Comparison of ENCODE assay signal across 20 cellular contexts in the genomic region with DNA sequence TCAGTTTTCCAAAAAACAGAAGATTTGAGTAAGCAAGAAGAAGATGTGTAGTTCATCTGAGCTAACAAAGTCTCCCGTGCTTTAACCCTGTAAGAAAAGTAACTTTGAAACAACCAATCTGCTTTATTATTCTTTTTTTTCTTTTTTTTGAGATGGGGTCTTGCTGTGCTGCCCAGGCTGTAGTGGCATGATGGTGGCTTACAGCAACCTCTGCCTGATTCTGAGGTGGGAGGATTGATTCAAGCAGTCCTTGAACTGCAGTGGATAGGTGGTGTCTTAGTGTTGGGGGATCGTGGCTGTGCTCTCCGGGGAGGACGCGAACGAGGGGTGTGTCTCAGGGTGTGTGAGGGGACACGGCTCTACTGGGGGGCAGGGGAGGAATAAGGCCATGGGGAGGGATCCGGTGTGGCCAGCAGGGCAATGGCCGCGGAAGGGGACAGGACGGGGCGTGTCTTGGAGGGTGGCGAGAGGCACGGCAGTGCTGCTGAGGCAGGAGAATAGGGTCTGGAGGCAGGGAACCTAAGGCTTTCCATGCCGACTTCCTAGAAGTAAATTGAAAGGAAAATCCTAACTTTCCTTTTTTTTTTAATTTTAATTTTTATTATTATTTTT. TPM values are rescaled to one million over a fixed set of nuclear protein-coding genes. Genes with fewer than 3 reads are reported as not detected.
DNase-seq lines count a peak whose midpoint lies in the region; ATAC-seq and TF ChIP-seq lines count a peak whose summit lies in the region.
"Had no signal": no experiment of that assay in that cellular context is flagged by ENCODE, and none has a peak within 500 bp of the region (broad histone marks: within the 10 kb centered on the region; RNA-seq: fewer than 3 reads in every experiment).

No MANE protein-coding gene starts in this region.

- H3K36me3 ChIP-seq in right lobe of liver, result peaks cover 0 to 2% (median 0%) of the 10 kb centered on the region in 4 donors
- H3K36me3 ChIP-seq in trophoblast cell (ENCODE audit: control insufficient read depth in 1 of 2, insufficient read depth in 2 of 2, low read length in 2 of 2), result no peaks in the 10 kb centered on the region

- H2AFZ ChIP-seq in trophoblast cell (ENCODE audit: insufficient read depth, low read length, poor library complexity), result no peak overlapping the region

- POLR2A ChIA-PET in WTC11 (lab: Charles Lee), result no interaction called here

- H3K4ac ChIP-seq in trophoblast cell (ENCODE audit: low read depth, low read length), result no peak overlapping the region

- H4K12ac ChIP-seq in trophoblast cell (ENCODE audit: low read depth, low read length), result no peak overlapping the region

- peaks cover 2% of the 10 kb centered on the region for H3K4me1 Mint-ChIP-seq in activated CD4-positive, alpha-beta T cell treated with anti-CD3 and anti-CD28 coated beads, Interleukin-2, amount 10 ng/mL, durations not matched to agents 24 days and 14 days
- peaks cover 16% of the 10 kb centered on the region for H3K4me1 Mint-ChIP-seq in WTC11
- H3K4me1 Mint-ChIP-seq in stimulated activated naive B cell treated with anti-CD40 and anti-IgM and Interleukin-4, amounts not matched to agents 10 μg/mL and 1 μg/mL and 100 μg/mL, for 72 hours, result peaks cover 0 to 9% of the 10 kb centered on the region in 2 donors

- H3K4me2 ChIP-seq in trophoblast cell (ENCODE audit: low read length), result no peak overlapping the region

- no peaks in the 10 kb centered on the region for H3K36me3 Mint-ChIP-seq in activated CD4-positive, alpha-beta T cell treated with anti-CD3 and anti-CD28 coated beads, Interleukin-2, amount 10 ng/mL, durations not matched to agents 24 days and 14 days (ENCODE audit: low read depth)
- 0 out of 2 replicates have a peak, but pooled peaks cover 3% of the 10 kb centered on the region for H3K36me3 Mint-ChIP-seq in WTC11
- H3K36me3 Mint-ChIP-seq in stimulated activated naive B cell treated with anti-CD40 and anti-IgM and Interleukin-4, amounts not matched to agents 10 μg/mL and 1 μg/mL and 100 μg/mL, for 72 hours, result peaks cover 1 to 4% of the 10 kb centered on the region in 2 donors

- DNase-seq in activated CD4-positive, alpha-beta T cell treated with anti-CD3 and anti-CD28 coated beads, Interleukin-2, amount 10 ng/mL, durations not matched to agents 24 days and 14 days, result no peak
- no peak for DNase-seq in activated CD4-positive, alpha-beta T cell treated with anti-CD3 and anti-CD28 coated beads, Interleukin-2, amount 50 U/mL, for 1 hour
- DNase-seq in WTC11 (ENCODE audit: low spot score), result no peak
- DNase-seq in right lobe of liver, result no peak
- DNase-seq in trophoblast cell, result no peak
- DNase-seq in activated effector memory CD4-positive, alpha-beta T cell treated with anti-CD3 and anti-CD28 coated beads, Interleukin-2, amount 50 U/mL, for 16 hours, result no peak
- DNase-seq in stimulated activated naive B cell treated with anti-CD40 and anti-IgM and Interleukin-4, amounts not matched to agents 10 μg/mL and 1 μg/mL and 100 μg/mL, for 72 hours, result no peak
- DNase-seq: activated CD4-positive, alpha-beta T cell treated with anti-CD3 and anti-CD28 coated beads for 48 hours; AML-193; effector CD4-positive, alpha-beta T cell; HCEC 1CT; NCI-H1105 treated with DMSO at 0.1 percent for 48 hours; NCI-H2081; NCI-H345; NCI-H748 treated with DMSO at 0.1 percent for 48 hours had no signal

- H3K79me1 ChIP-seq in trophoblast cell (ENCODE audit: low read length), result peaks cover 14% of the 10 kb centered on the region

- H3K14ac ChIP-seq in trophoblast cell (ENCODE audit: low read length), result no peak overlapping the region

- H3K79me2 ChIP-seq in trophoblast cell (ENCODE audit: control insufficient read depth, insufficient read depth, low read length, poor library complexity), result peaks cover 6% of the 10 kb centered on the region

- H3K4me1 ChIP-seq in right lobe of liver, result peaks cover 0 to 11% (median 1%) of the 10 kb centered on the region in 4 donors
- H3K4me1 ChIP-seq in trophoblast cell (ENCODE audit: control insufficient read depth in 1 of 2, insufficient read depth in 2 of 2, low read length in 2 of 2), result no peaks in the 10 kb centered on the region
- H3K4me1 ChIP-seq: psoas muscle had no signal

- H3K27ac Mint-ChIP-seq in activated CD4-positive, alpha-beta T cell treated with anti-CD3 and anti-CD28 coated beads, Interleukin-2, amount 10 ng/mL, durations not matched to agents 24 days and 14 days, result peak overlapping the region; percentile 58
- no peak overlapping the region for H3K27ac Mint-ChIP-seq in WTC11
- H3K27ac Mint-ChIP-seq in stimulated activated naive B cell treated with anti-CD40 and anti-IgM and Interleukin-4, amounts not matched to agents 10 μg/mL and 1 μg/mL and 100 μg/mL, for 72 hours, result no peak overlapping the region
- H3K27ac Mint-ChIP-seq: activated T-helper 1 cell treated with anti-CD3 and anti-CD28 coated beads, Interleukin-12 subunit alpha, Interleukin-12 subunit beta, Interleukin-2, Interleukin-4 antibody, amounts not matched to agents 30 ng/mL and 10 ng/mL and 1 ng/mL, durations not matched to agents 14 hours and 24 hours and 36 hours had no signal

- TF ChIP-seq POLR2A in right lobe of liver (IDR thresholded peaks at IDR 0.05), result no peak

- no peak overlapping the region for H3K18ac ChIP-seq in trophoblast cell (ENCODE audit: low read length)

- H2AK5ac ChIP-seq in trophoblast cell (ENCODE audit: low read length), result peak overlapping the region; percentile 14

- peaks cover 4% of the 10 kb centered on the region for H3K27me3 Mint-ChIP-seq in activated CD4-positive, alpha-beta T cell treated with anti-CD3 and anti-CD28 coated beads, Interleukin-2, amount 10 ng/mL, durations not matched to agents 24 days and 14 days
- no peaks in the 10 kb centered on the region for H3K27me3 Mint-ChIP-seq in WTC11 (ENCODE audit: low read depth)
- peaks cover 0 to 6% of the 10 kb centered on the region in 2 donors for H3K27me3 Mint-ChIP-seq in stimulated activated naive B cell treated with anti-CD40 and anti-IgM and Interleukin-4, amounts not matched to agents 10 μg/mL and 1 μg/mL and 100 μg/mL, for 72 hours

- TF ChIP-seq CTCF in WTC11 (IDR thresholded peaks at IDR 0.05) (no peak), right lobe of liver (IDR thresholded peaks at IDR 0.05) (no peak)

- no peak overlapping the region for H3K9ac ChIP-seq in trophoblast cell (ENCODE audit: low read length)

- H3K23ac ChIP-seq in trophoblast cell (ENCODE audit: low read length), result no peak overlapping the region

- H3K27me3 ChIP-seq in right lobe of liver (no peaks in the 10 kb centered on the region), trophoblast cell (ENCODE audit: insufficient read depth, low read length) (no peaks in the 10 kb centered on the region)
- H3K27me3 ChIP-seq: body of pancreas, heart left ventricle had no signal

- H3K4me3 ChIP-seq in right lobe of liver (no peak overlapping the region), trophoblast cell (ENCODE audit: low read depth, low read length) (no peak overlapping the region)
- H3K4me3 ChIP-seq: body of pancreas had no signal

- H3K4me3 Mint-ChIP-seq in activated CD4-positive, alpha-beta T cell treated with anti-CD3 and anti-CD28 coated beads, Interleukin-2, amount 10 ng/mL, durations not matched to agents 24 days and 14 days, result no peak overlapping the region
- H3K4me3 Mint-ChIP-seq in WTC11, result no peak overlapping the region
- no peak overlapping the region for H3K4me3 Mint-ChIP-seq in stimulated activated naive B cell treated with anti-CD40 and anti-IgM and Interleukin-4, amounts not matched to agents 10 μg/mL and 1 μg/mL and 100 μg/mL, for 72 hours

- no peak overlapping the region for H4K91ac ChIP-seq in trophoblast cell (ENCODE audit: low read depth, low read length)

- peak overlapping the region; percentile 71 for H2BK12ac ChIP-seq in trophoblast cell (ENCODE audit: low read length)

- H3K9me3 Mint-ChIP-seq in activated CD4-positive, alpha-beta T cell treated with anti-CD3 and anti-CD28 coated beads, Interleukin-2, amount 10 ng/mL, durations not matched to agents 24 days and 14 days, result peaks cover 4% of the 10 kb centered on the region
- H3K9me3 Mint-ChIP-seq in WTC11, result peaks cover 4% of the 10 kb centered on the region; the same call in 1 of the 2 replicates
- H3K9me3 Mint-ChIP-seq in stimulated activated naive B cell treated with anti-CD40 and anti-IgM and Interleukin-4, amounts not matched to agents 10 μg/mL and 1 μg/mL and 100 μg/mL, for 72 hours, result peaks cover 0 to 6% of the 10 kb centered on the region in 2 donors
- H3K9me3 Mint-ChIP-seq: activated T-helper 1 cell treated with anti-CD3 and anti-CD28 coated beads, Interleukin-12 subunit alpha, Interleukin-12 subunit beta, Interleukin-2, Interleukin-4 antibody, amounts not matched to agents 30 ng/mL and 10 ng/mL and 1 ng/mL, durations not matched to agents 14 hours and 24 hours and 36 hours had no signal

- intact Hi-C loops in activated CD4-positive, alpha-beta T cell treated with anti-CD3 and anti-CD28 coated beads, Interleukin-2, amount 10 ng/mL, durations not matched to agents 24 days and 14 days (cut with micrococcal nuclease), result no loop called here
- intact Hi-C loops in right lobe of liver (cut with DNase I), result no loop called here

- H3K27ac ChIP-seq in right lobe of liver, result peak overlapping the region; percentile 59 to 98 (median 82)
- no peak overlapping the region for H3K27ac ChIP-seq in trophoblast cell (ENCODE audit: low read depth, low read length)
- H3K27ac ChIP-seq: psoas muscle had no signal

- ATAC-seq in WTC11 (no peak), right lobe of liver (no peak), HG03571 (IDR thresholded peaks at IDR 0.05; ENCODE audit: unreplicated experiment) (no peak)
- ATAC-seq in stimulated activated naive B cell treated with anti-CD40 and anti-IgM and Interleukin-4, amounts not matched to agents 10 μg/mL and 1 μg/mL and 100 μg/mL, for 72 hours (replicated peaks), result no peak
- ATAC-seq: heart left ventricle, psoas muscle had no signal

- CTCF ChIA-PET in WTC11 (lab: Charles Lee), result no interaction called here

- no peak overlapping the region for H2BK5ac ChIP-seq in trophoblast cell (ENCODE audit: low read depth, low read length, poor library complexity)

- H4K8ac ChIP-seq in trophoblast cell (ENCODE audit: low read depth, low read length), result no peak overlapping the region

- H3K9me3 ChIP-seq in right lobe of liver, result no peaks in the 10 kb centered on the region
- H3K9me3 ChIP-seq in trophoblast cell (ENCODE audit: insufficient read depth, low read depth, low read length), result peaks cover 3% of the 10 kb centered on the region
- H3K9me3 ChIP-seq: body of pancreas had no signal

- 97% methylated on average over 14 of the region's 15 CpGs for WGBS in right lobe of liver (ENCODE audit: insufficient coverage, low coverage, low lambda C conversion rate, missing lambda C conversion rate)
- WGBS in trophoblast cell (ENCODE audit: extremely low coverage, insufficient coverage, insufficient read length), result no CpG with 5 or more reads among the region's 15 CpGs

- no peak overlapping the region for H2BK120ac ChIP-seq in trophoblast cell (ENCODE audit: insufficient read depth, low read length, poor library complexity)

TF ChIP-seq in WTC11, 78 proteins besides CTCF, POLR2A, EP300 and RAD21 (continues in another document):
- TF ChIP-seq ZNF121 (CRISPR knock-in tag; IDR thresholded peaks at IDR 0.05), result peak; percentile 89; the same call in 1 of the 2 replicates

RNA-seq across cellular contexts. Expression of a gene that starts 2.4 kb away (rescaled TPM):
- total RNA-seq in activated CD4-positive, alpha-beta T cell treated with anti-CD3 and anti-CD28 coated beads, Interleukin-2, amount 10 ng/mL, durations not matched to agents 24 days and 14 days, result 1.2 and 1.8 TPM in 2 replicates
- total RNA-seq in WTC11 (2021) (3.0 to 6.3 TPM (median 6.0 TPM) in 3 replicates), right lobe of liver (10 to 100 TPM; 26.2 to 76.0 (median 34.2) TPM)
- 12.1 and 12.5 TPM in 2 replicates for polyA plus RNA-seq in trophoblast cell (2013)
